1 cellular context compared by ENCODE assay signal in the genomic region with DNA sequence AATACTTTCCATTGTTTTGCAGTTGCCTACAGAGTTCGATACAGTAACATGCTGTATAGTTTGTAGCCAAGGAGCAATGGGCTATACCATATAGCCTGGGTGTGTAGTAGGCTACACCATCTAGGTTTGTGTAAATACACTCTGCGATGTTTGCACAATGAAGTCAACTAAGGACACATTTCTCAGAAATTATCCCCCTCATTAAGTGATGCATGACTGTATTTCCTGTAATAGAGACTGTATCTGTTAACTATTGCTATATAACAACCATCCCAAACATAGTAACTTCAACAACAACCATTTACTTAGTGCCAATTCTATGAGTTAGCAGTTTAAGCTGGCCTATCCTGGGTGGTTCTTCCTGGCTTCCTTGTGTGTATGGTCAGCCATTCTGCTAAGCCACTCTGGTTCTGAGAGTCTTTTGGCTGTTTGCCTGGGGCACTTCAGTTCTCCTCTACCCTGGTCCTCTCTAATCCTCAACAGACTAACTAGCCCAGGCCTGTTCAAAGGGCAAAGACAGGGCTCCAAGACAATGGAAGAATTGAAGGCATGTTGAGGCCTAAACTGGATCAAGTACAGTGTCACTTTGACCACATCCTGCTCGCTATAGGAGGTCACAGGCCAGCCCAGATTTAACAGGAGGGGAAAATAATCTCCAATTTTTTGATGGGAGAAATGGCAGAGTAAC.
TF ChIP-seq lines count a peak whose summit lies in the region.

No MANE protein-coding gene starts in this region.

TF ChIP-seq in HepG2, 621 proteins besides CTCF, POLR2A, EP300 and RAD21 (continued from another document and continues in another):
- peak; percentile 97 for TF ChIP-seq PRDM10 (CRISPR knock-in tag; IDR thresholded peaks at IDR 0.05; ENCODE audit: low read depth)
- no peak for TF ChIP-seq ARNT2 (CRISPR knock-in tag; IDR thresholded peaks at IDR 0.05; ENCODE audit: low read depth)
- TF ChIP-seq RCOR2 (CRISPR knock-in tag; IDR thresholded peaks at IDR 0.05) = peak; percentile 81
- no peak for TF ChIP-seq DBP (CRISPR knock-in tag; IDR thresholded peaks at IDR 0.05; ENCODE audit: not compliant biosample characterization)
- no peak for TF ChIP-seq CBX2 (IDR thresholded peaks at IDR 0.05; ENCODE audit: low read depth, low read length)
- no peak for TF ChIP-seq CBX2 (CRISPR knock-in tag; IDR thresholded peaks at IDR 0.05; ENCODE audit: low read depth)
- no peak for TF ChIP-seq ZNF225 (CRISPR knock-in tag; IDR thresholded peaks at IDR 0.05)
- TF ChIP-seq NR3C1 (CRISPR knock-in tag; IDR thresholded peaks at IDR 0.05) = no peak
- TF ChIP-seq, protein P1, sequence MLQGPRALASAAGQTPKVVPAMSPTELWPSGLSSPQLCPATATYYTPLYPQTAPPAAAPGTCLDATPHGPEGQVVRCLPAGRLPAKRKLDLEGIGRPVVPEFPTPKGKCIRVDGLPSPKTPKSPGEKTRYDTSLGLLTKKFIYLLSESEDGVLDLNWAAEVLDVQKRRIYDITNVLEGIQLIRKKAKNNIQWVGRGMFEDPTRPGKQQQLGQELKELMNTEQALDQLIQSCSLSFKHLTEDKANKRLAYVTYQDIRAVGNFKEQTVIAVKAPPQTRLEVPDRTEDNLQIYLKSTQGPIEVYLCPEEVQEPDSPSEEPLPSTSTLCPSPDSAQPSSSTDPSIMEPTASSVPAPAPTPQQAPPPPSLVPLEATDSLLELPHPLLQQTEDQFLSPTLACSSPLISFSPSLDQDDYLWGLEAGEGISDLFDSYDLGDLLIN (CRISPR knock-in tag; IDR thresholded peaks at IDR 0.05; ENCODE audit: borderline replicate concordance) = no peak
- peak; percentile 49; the same call in 1 of the 2 replicates for TF ChIP-seq ZKSCAN8 (CRISPR knock-in tag; IDR thresholded peaks at IDR 0.05; ENCODE audit: borderline replicate concordance)
- no peak for TF ChIP-seq SATB2 (CRISPR knock-in tag; IDR thresholded peaks at IDR 0.05)
- TF ChIP-seq ZNF629 (CRISPR knock-in tag; conservative IDR thresholded peaks at IDR 0.05) = peak; percentile 77
- no peak for TF ChIP-seq ZNF775 (CRISPR knock-in tag; IDR thresholded peaks at IDR 0.05; ENCODE audit: borderline replicate concordance)
- TF ChIP-seq IRX3 (CRISPR knock-in tag; IDR thresholded peaks at IDR 0.05; ENCODE audit: borderline replicate concordance, low read depth) = no peak
- TF ChIP-seq SNAPC5 (CRISPR knock-in tag; IDR thresholded peaks at IDR 0.05; ENCODE audit: borderline replicate concordance) = no peak
- TF ChIP-seq SOX5 (CRISPR knock-in tag; IDR thresholded peaks at IDR 0.05; ENCODE audit: borderline replicate concordance) = 0 out of 2 replicates have a peak, but pooled peaks have one; percentile 69
- no peak for TF ChIP-seq ZNF274 (CRISPR knock-in tag; IDR thresholded peaks at IDR 0.05)
- TF ChIP-seq, protein P2, sequence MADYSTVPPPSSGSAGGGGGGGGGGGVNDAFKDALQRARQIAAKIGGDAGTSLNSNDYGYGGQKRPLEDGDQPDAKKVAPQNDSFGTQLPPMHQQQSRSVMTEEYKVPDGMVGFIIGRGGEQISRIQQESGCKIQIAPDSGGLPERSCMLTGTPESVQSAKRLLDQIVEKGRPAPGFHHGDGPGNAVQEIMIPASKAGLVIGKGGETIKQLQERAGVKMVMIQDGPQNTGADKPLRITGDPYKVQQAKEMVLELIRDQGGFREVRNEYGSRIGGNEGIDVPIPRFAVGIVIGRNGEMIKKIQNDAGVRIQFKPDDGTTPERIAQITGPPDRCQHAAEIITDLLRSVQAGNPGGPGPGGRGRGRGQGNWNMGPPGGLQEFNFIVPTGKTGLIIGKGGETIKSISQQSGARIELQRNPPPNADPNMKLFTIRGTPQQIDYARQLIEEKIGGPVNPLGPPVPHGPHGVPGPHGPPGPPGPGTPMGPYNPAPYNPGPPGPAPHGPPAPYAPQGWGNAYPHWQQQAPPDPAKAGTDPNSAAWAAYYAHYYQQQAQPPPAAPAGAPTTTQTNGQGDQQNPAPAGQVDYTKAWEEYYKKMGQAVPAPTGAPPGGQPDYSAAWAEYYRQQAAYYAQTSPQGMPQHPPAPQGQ (CRISPR knock-in tag; IDR thresholded peaks at IDR 0.05; ENCODE audit: borderline replicate concordance) = no peak
- no peak for TF ChIP-seq FOXA1 (IDR thresholded peaks at IDR 0.05)
- peak; percentile 82 for TF ChIP-seq FOXA1 (CRISPR knock-in tag; IDR thresholded peaks at IDR 0.05)
- no peak for TF ChIP-seq FOXK1 (CRISPR knock-in tag; IDR thresholded peaks at IDR 0.05; ENCODE audit: borderline replicate concordance, low read depth)
- no peak for TF ChIP-seq ZSCAN5A (CRISPR knock-in tag; IDR thresholded peaks at IDR 0.05; ENCODE audit: borderline replicate concordance)
- TF ChIP-seq, protein P3, sequence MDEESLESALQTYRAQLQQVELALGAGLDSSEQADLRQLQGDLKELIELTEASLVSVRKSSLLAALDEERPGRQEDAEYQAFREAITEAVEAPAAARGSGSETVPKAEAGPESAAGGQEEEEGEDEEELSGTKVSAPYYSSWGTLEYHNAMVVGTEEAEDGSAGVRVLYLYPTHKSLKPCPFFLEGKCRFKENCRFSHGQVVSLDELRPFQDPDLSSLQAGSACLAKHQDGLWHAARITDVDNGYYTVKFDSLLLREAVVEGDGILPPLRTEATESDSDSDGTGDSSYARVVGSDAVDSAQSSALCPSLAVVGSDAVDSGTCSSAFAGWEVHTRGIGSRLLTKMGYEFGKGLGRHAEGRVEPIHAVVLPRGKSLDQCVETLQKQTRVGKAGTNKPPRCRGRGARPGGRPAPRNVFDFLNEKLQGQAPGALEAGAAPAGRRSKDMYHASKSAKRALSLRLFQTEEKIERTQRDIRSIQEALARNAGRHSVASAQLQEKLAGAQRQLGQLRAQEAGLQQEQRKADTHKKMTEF (CRISPR knock-in tag; IDR thresholded peaks at IDR 0.05) = no peak
- no peak for TF ChIP-seq ZNF678 (CRISPR knock-in tag; IDR thresholded peaks at IDR 0.05)
- no peak for TF ChIP-seq ZHX2 (IDR thresholded peaks at IDR 0.05; ENCODE audit: low read depth)
- no peak for TF ChIP-seq ZHX2 (CRISPR knock-in tag; IDR thresholded peaks at IDR 0.05; ENCODE audit: borderline replicate concordance)
- no peak for TF ChIP-seq ZNF234 (CRISPR knock-in tag; conservative IDR thresholded peaks at IDR 0.05)
- peak; percentile 25; the same call in 1 of the 2 replicates for TF ChIP-seq HOXA3 (CRISPR knock-in tag; IDR thresholded peaks at IDR 0.05)
- TF ChIP-seq TRIM22 (IDR thresholded peaks at IDR 0.05) = no peak
- no peak for TF ChIP-seq ZNF552 (CRISPR knock-in tag; IDR thresholded peaks at IDR 0.05; ENCODE audit: borderline replicate concordance)
- no peak for TF ChIP-seq ZFP62 (CRISPR knock-in tag; IDR thresholded peaks at IDR 0.05)
- peak; percentile 90; the same call in 1 of the 2 replicates for TF ChIP-seq ZNF614 (CRISPR knock-in tag; IDR thresholded peaks at IDR 0.05; ENCODE audit: borderline replicate concordance)
- TF ChIP-seq ZNF563 (CRISPR knock-in tag; IDR thresholded peaks at IDR 0.05) = no peak
- TF ChIP-seq, protein P4, sequence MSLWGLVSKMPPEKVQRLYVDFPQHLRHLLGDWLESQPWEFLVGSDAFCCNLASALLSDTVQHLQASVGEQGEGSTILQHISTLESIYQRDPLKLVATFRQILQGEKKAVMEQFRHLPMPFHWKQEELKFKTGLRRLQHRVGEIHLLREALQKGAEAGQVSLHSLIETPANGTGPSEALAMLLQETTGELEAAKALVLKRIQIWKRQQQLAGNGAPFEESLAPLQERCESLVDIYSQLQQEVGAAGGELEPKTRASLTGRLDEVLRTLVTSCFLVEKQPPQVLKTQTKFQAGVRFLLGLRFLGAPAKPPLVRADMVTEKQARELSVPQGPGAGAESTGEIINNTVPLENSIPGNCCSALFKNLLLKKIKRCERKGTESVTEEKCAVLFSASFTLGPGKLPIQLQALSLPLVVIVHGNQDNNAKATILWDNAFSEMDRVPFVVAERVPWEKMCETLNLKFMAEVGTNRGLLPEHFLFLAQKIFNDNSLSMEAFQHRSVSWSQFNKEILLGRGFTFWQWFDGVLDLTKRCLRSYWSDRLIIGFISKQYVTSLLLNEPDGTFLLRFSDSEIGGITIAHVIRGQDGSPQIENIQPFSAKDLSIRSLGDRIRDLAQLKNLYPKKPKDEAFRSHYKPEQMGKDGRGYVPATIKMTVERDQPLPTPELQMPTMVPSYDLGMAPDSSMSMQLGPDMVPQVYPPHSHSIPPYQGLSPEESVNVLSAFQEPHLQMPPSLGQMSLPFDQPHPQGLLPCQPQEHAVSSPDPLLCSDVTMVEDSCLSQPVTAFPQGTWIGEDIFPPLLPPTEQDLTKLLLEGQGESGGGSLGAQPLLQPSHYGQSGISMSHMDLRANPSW (CRISPR knock-in tag; IDR thresholded peaks at IDR 0.05; ENCODE audit: borderline replicate concordance) = no peak
